Comparison of ENCODE assay signal across 1 cellular context in genomic region chr5:74586831-74587230, GRCh38.
TF ChIP-seq lines count a peak whose summit lies in the region.

No MANE protein-coding gene starts in this region.

TF ChIP-seq in WTC11, 78 proteins besides CTCF, POLR2A, EP300 and RAD21 (continued from another document):
- TF ChIP-seq ZBTB43 (CRISPR knock-in tag; IDR thresholded peaks at IDR 0.05): no peak
- TF ChIP-seq ZNF219 (CRISPR knock-in tag; IDR thresholded peaks at IDR 0.05; ENCODE audit: borderline replicate concordance): no peak
- no peak for TF ChIP-seq ZNF138 (CRISPR knock-in tag; conservative IDR thresholded peaks at IDR 0.05)
- TF ChIP-seq NFE2L1 (CRISPR knock-in tag; IDR thresholded peaks at IDR 0.05): no peak
- no peak for TF ChIP-seq NFATC4 (CRISPR knock-in tag; IDR thresholded peaks at IDR 0.05)
- TF ChIP-seq ZNF232 (CRISPR knock-in tag; IDR thresholded peaks at IDR 0.05): no peak
- TF ChIP-seq, protein P1, sequence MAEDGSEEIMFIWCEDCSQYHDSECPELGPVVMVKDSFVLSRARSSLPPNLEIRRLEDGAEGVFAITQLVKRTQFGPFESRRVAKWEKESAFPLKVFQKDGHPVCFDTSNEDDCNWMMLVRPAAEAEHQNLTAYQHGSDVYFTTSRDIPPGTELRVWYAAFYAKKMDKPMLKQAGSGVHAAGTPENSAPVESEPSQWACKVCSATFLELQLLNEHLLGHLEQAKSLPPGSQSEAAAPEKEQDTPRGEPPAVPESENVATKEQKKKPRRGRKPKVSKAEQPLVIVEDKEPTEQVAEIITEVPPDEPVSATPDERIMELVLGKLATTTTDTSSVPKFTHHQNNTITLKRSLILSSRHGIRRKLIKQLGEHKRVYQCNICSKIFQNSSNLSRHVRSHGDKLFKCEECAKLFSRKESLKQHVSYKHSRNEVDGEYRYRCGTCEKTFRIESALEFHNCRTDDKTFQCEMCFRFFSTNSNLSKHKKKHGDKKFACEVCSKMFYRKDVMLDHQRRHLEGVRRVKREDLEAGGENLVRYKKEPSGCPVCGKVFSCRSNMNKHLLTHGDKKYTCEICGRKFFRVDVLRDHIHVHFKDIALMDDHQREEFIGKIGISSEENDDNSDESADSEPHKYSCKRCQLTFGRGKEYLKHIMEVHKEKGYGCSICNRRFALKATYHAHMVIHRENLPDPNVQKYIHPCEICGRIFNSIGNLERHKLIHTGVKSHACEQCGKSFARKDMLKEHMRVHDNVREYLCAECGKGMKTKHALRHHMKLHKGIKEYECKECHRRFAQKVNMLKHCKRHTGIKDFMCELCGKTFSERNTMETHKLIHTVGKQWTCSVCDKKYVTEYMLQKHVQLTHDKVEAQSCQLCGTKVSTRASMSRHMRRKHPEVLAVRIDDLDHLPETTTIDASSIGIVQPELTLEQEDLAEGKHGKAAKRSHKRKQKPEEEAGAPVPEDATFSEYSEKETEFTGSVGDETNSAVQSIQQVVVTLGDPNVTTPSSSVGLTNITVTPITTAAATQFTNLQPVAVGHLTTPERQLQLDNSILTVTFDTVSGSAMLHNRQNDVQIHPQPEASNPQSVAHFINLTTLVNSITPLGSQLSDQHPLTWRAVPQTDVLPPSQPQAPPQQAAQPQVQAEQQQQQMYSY (CRISPR knock-in tag; IDR thresholded peaks at IDR 0.05): no peak
- TF ChIP-seq SOX15 (CRISPR knock-in tag; IDR thresholded peaks at IDR 0.05): no peak
- no peak for TF ChIP-seq PRRX2 (CRISPR knock-in tag; IDR thresholded peaks at IDR 0.05)
- TF ChIP-seq NR3C1 (CRISPR knock-in tag; conservative IDR thresholded peaks at IDR 0.05; ENCODE audit: low read depth): no peak
- TF ChIP-seq, protein P2, sequence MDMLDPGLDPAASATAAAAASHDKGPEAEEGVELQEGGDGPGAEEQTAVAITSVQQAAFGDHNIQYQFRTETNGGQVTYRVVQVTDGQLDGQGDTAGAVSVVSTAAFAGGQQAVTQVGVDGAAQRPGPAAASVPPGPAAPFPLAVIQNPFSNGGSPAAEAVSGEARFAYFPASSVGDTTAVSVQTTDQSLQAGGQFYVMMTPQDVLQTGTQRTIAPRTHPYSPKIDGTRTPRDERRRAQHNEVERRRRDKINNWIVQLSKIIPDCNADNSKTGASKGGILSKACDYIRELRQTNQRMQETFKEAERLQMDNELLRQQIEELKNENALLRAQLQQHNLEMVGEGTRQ (CRISPR knock-in tag; IDR thresholded peaks at IDR 0.05): no peak
- no peak for TF ChIP-seq MXD4 (CRISPR knock-in tag; IDR thresholded peaks at IDR 0.05; ENCODE audit: borderline replicate concordance)
- TF ChIP-seq, protein P3, sequence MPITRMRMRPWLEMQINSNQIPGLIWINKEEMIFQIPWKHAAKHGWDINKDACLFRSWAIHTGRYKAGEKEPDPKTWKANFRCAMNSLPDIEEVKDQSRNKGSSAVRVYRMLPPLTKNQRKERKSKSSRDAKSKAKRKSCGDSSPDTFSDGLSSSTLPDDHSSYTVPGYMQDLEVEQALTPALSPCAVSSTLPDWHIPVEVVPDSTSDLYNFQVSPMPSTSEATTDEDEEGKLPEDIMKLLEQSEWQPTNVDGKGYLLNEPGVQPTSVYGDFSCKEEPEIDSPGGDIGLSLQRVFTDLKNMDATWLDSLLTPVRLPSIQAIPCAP (CRISPR knock-in tag; IDR thresholded peaks at IDR 0.05): no peak
- TF ChIP-seq CDX4 (CRISPR knock-in tag; IDR thresholded peaks at IDR 0.05; ENCODE audit: borderline replicate concordance): no peak
- TF ChIP-seq E2F4 (CRISPR knock-in tag; IDR thresholded peaks at IDR 0.05; ENCODE audit: borderline replicate concordance, low read depth): no peak
TF ChIP-seq in WTC11: peak in this region for 0.
